In the genomic region with DNA sequence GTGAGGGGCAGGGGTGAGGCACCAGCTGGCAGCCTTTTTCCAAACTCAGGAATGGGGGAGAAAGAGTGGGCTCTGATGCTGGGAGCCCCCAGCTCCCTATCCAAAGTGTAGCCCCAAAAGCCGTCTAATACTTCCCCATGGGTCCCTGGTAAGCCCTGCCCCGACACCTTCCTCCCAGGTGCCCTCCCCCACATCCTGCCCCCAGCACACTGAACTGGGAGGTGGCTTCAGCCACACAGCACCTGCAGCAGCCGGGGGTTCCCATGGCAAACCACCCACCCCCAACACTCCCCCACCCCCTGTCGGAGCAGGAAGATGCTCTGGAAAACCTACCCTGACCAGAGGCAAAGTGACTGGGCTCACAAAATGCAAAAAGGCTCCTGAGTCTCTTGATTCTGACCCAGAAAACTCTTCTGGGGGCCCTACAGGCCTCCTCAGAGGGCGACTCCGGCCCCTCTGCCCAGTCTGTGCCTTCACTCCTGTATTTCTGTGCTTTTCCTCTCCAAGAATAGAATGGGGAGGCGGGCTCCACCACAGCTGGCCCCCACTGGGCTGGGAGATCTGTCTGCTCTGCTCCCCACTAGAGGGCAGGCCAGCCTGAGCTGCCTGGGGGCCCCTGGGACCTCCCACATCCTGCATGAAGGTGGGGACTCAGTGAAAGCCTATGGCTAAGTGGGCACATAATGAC, we compare ENCODE assay signal across 1 cellular context.
TF ChIP-seq lines count a peak whose summit lies in the region.

No MANE protein-coding gene starts in this region.

TF ChIP-seq in GM12878, 131 proteins besides CTCF, POLR2A, EP300 and RAD21 (continued from another document):
- TF ChIP-seq ZNF207 (IDR thresholded peaks at IDR 0.05; ENCODE audit: borderline replicate concordance), result 0 out of 2 replicates have a peak, but pooled peaks have one; percentile 45
- TF ChIP-seq, protein P1, sequence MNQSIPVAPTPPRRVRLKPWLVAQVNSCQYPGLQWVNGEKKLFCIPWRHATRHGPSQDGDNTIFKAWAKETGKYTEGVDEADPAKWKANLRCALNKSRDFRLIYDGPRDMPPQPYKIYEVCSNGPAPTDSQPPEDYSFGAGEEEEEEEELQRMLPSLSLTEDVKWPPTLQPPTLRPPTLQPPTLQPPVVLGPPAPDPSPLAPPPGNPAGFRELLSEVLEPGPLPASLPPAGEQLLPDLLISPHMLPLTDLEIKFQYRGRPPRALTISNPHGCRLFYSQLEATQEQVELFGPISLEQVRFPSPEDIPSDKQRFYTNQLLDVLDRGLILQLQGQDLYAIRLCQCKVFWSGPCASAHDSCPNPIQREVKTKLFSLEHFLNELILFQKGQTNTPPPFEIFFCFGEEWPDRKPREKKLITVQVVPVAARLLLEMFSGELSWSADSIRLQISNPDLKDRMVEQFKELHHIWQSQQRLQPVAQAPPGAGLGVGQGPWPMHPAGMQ (IDR thresholded peaks at IDR 0.05; ENCODE audit: borderline replicate concordance), result no peak
- peak in 1 of 2 experiments; percentile 5; a peak in 1 of 3 replicates for TF ChIP-seq EGR1 (IDR thresholded peaks at IDR 0.05; ENCODE audit: borderline replicate concordance in 1 of 2, low read depth in 2 of 2, low read length in 2 of 2)
- TF ChIP-seq MYC (IDR thresholded peaks at IDR 0.05; ENCODE audit: insufficient read depth, insufficient read length, insufficient replicate concordance, low read length, severe bottlenecking), result no peak
- TF ChIP-seq, protein P2, sequence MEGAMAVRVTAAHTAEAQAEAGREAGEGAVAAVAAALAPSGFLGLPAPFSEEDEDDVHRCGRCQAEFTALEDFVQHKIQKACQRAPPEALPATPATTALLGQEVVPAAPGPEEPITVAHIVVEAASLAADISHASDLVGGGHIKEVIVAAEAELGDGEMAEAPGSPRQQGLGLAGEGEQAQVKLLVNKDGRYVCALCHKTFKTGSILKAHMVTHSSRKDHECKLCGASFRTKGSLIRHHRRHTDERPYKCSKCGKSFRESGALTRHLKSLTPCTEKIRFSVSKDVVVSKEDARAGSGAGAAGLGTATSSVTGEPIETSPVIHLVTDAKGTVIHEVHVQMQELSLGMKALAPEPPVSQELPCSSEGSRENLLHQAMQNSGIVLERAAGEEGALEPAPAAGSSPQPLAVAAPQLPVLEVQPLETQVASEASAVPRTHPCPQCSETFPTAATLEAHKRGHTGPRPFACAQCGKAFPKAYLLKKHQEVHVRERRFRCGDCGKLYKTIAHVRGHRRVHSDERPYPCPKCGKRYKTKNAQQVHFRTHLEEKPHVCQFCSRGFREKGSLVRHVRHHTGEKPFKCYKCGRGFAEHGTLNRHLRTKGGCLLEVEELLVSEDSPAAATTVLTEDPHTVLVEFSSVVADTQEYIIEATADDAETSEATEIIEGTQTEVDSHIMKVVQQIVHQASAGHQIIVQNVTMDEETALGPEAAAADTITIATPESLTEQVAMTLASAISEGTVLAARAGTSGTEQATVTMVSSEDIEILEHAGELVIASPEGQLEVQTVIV (IDR thresholded peaks at IDR 0.05; ENCODE audit: borderline replicate concordance, partially characterized antibody), result no peak
- TF ChIP-seq MEF2B (IDR thresholded peaks at IDR 0.05; ENCODE audit: partially characterized antibody, poor library complexity, severe bottlenecking), result peak; percentile 84
- peak; percentile 46 for TF ChIP-seq GATAD2B (conservative IDR thresholded peaks at IDR 0.05; ENCODE audit: low read depth)
- TF ChIP-seq RB1 (IDR thresholded peaks at IDR 0.05; ENCODE audit: borderline replicate concordance), result peak; percentile 62; the same call in 1 of the 2 replicates
- TF ChIP-seq YY1 (IDR thresholded peaks at IDR 0.05; ENCODE audit: low read depth, low read length), result peak; percentile 34; the same call in 1 of the 2 replicates
- TF ChIP-seq, protein P3, sequence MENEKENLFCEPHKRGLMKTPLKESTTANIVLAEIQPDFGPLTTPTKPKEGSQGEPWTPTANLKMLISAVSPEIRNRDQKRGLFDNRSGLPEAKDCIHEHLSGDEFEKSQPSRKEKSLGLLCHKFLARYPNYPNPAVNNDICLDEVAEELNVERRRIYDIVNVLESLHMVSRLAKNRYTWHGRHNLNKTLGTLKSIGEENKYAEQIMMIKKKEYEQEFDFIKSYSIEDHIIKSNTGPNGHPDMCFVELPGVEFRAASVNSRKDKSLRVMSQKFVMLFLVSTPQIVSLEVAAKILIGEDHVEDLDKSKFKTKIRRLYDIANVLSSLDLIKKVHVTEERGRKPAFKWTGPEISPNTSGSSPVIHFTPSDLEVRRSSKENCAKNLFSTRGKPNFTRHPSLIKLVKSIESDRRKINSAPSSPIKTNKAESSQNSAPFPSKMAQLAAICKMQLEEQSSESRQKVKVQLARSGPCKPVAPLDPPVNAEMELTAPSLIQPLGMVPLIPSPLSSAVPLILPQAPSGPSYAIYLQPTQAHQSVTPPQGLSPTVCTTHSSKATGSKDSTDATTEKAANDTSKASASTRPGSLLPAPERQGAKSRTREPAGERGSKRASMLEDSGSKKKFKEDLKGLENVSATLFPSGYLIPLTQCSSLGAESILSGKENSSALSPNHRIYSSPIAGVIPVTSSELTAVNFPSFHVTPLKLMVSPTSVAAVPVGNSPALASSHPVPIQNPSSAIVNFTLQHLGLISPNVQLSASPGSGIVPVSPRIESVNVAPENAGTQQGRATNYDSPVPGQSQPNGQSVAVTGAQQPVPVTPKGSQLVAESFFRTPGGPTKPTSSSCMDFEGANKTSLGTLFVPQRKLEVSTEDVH (IDR thresholded peaks at IDR 0.05; ENCODE audit: low read depth, partially characterized antibody), result no peak
- TF ChIP-seq TCF12 (IDR thresholded peaks at IDR 0.05; ENCODE audit: low read depth, low read length), result peak; percentile 81; the same call in 1 of the 2 replicates
- no peak for TF ChIP-seq FOXM1 (IDR thresholded peaks at IDR 0.05; ENCODE audit: low read depth, low read length)
